In genomic region chr20:3785240-3786125, GRCh38 we compare ENCODE assay signal across 6 cellular contexts. TPM values are rescaled to one million over a fixed set of nuclear protein-coding genes. Genes with fewer than 3 reads are reported as not detected.
DNase-seq lines count a peak whose midpoint lies in the region; ATAC-seq and TF ChIP-seq lines count a peak whose summit lies in the region.

No MANE protein-coding gene starts in this region.

- no peaks in the 10 kb centered on the region for H3K27me3 ChIP-seq in esophagus squamous epithelium

- 8% methylated on average over 15 of the region's 79 CpGs; no CpG with 5 or more reads in 1 of the 2 donors for WGBS in esophagus squamous epithelium, 2 donors

- H3K9me3 Mint-ChIP-seq in T-helper 1 cell treated with Interleukin-12 subunit alpha and Interleukin-12 subunit beta and Interleukin-4 antibody, amounts not matched to agents 30 μg/mL and 1 μg/mL, for 36 hours = no peaks in the 10 kb centered on the region

- no peak for TF ChIP-seq POLR2A in esophagus squamous epithelium (IDR thresholded peaks at IDR 0.05)

- intact Hi-C loops in esophagus squamous epithelium (cut with DNase I) = no loop called here

- H3K4me3 ChIP-seq in esophagus squamous epithelium = peak overlapping the region; percentile 68 to 87 (median 70)

- TF ChIP-seq CTCF in esophagus squamous epithelium (IDR thresholded peaks at IDR 0.05) = no peak

- no peak for DNase-seq in T-helper 1 cell
- no peak for DNase-seq in esophagus squamous epithelium (lab: John Stamatoyannopoulos, UW)
- DNase-seq in substantia nigra (lab: John Stamatoyannopoulos, UW) = peak in 1 of 49 donors; percentile 55
- no peak for DNase-seq in left lobe of liver (ENCODE audit: low spot score)
- no peak for DNase-seq in cortex of kidney (lab: John Stamatoyannopoulos, UW)

- no peak for ATAC-seq in left lobe of liver

- peaks cover 41% of the 10 kb centered on the region for H3K4me1 Mint-ChIP-seq in T-helper 1 cell treated with Interleukin-12 subunit alpha and Interleukin-12 subunit beta and Interleukin-4 antibody, amounts not matched to agents 30 μg/mL and 1 μg/mL, for 36 hours (ENCODE audit: low read depth)

- H3K36me3 ChIP-seq in esophagus squamous epithelium = peaks cover 0 to 11% (median 0%) of the 10 kb centered on the region in 3 donors

- H3K4me3 Mint-ChIP-seq in T-helper 1 cell treated with Interleukin-12 subunit alpha and Interleukin-12 subunit beta and Interleukin-4 antibody, amounts not matched to agents 30 μg/mL and 1 μg/mL, for 36 hours = peak overlapping the region; percentile 47

- peak overlapping the region; percentile 76 for H3K27ac Mint-ChIP-seq in T-helper 1 cell treated with Interleukin-12 subunit alpha and Interleukin-12 subunit beta and Interleukin-4 antibody, amounts not matched to agents 30 μg/mL and 1 μg/mL, for 36 hours

- peak overlapping the region; percentile 83 to 91 (median 88) for H3K27ac ChIP-seq in esophagus squamous epithelium
- H3K27ac ChIP-seq in substantia nigra (ENCODE audit: low read depth, low read length, poor library complexity, severe bottlenecking) = peak overlapping the region; percentile 74

- H3K27me3 Mint-ChIP-seq in T-helper 1 cell treated with Interleukin-12 subunit alpha and Interleukin-12 subunit beta and Interleukin-4 antibody, amounts not matched to agents 30 μg/mL and 1 μg/mL, for 36 hours (ENCODE audit: low read depth) = peaks cover 10% of the 10 kb centered on the region

- H3K36me3 Mint-ChIP-seq in T-helper 1 cell treated with Interleukin-12 subunit alpha and Interleukin-12 subunit beta and Interleukin-4 antibody, amounts not matched to agents 30 μg/mL and 1 μg/mL, for 36 hours (ENCODE audit: low read depth) = peaks cover 8% of the 10 kb centered on the region

- H3K9me3 ChIP-seq in esophagus squamous epithelium = no peaks in the 10 kb centered on the region

- peaks cover 45 to 81% (median 50%) of the 10 kb centered on the region in 3 donors for H3K4me1 ChIP-seq in esophagus squamous epithelium

RNA-seq across cellular contexts. Expression of gene CENPB, which starts 1.1 kb away (rescaled TPM):
- total RNA-seq in esophagus squamous epithelium = 10 to 100 TPM; 38.8 to 81.4 (median 67.1) TPM
- total RNA-seq in left lobe of liver = 39.4 TPM

RNA-seq across cellular contexts. Expression of gene SPEF1, which starts 4.2 kb away (rescaled TPM):
- total RNA-seq in esophagus squamous epithelium (under 1 TPM in 1 of 4 donors, not detected in 3; 0.19 TPM), left lobe of liver (0.10 TPM)

RNA-seq across cellular contexts. Expression of gene CDC25B, which starts 10.6 kb away (rescaled TPM):
- total RNA-seq in esophagus squamous epithelium (10 to 100 TPM; 15.6 to 26.2 (median 18.1) TPM), left lobe of liver (12.4 TPM)

RNA-seq across cellular contexts. Expression of gene ADISSP, which starts 17.9 kb away (rescaled TPM):
- 10 to 100 TPM; 13.5 to 24.7 (median 19.8) TPM for total RNA-seq in esophagus squamous epithelium
- 10.6 TPM for total RNA-seq in left lobe of liver

RNA-seq across cellular contexts. Expression of gene AP5S1, which starts 34.9 kb away (rescaled TPM):
- total RNA-seq in esophagus squamous epithelium (10 to 100 TPM in 2 of 4 donors, 1 to 10 TPM in 2; 5.8 to 12.8 (median 10.4) TPM), left lobe of liver (9.7 TPM)
